Comparison of ENCODE assay signal across 22 cellular contexts in genomic region chr2:180443896-180444295, GRCh38.
A peak's percentile ranks its signal among the peaks of the same experiment; 100 is the strongest.
DNase-seq lines count a peak whose midpoint lies in the region; ATAC-seq, FAIRE-seq and TF ChIP-seq lines count a peak whose summit lies in the region.
"Had no signal": no experiment of that assay in that cellular context is flagged by ENCODE, and none has a peak within 500 bp of the region (broad histone marks: within the 10 kb centered on the region; RNA-seq: fewer than 3 reads in every experiment).

No MANE protein-coding gene starts in this region.

- no peak overlapping the region for H3K4me3 ChIP-seq in NB4 (ENCODE audit: low read depth, low read length)
- H3K4me3 ChIP-seq in keratinocyte (ENCODE audit: control insufficient read depth in 2 of 3, extremely low read depth in 1 of 3, insufficient read depth in 2 of 3, low read depth in 1 of 3, low read length in 3 of 3): no peak overlapping the region
- no peak overlapping the region for H3K4me3 ChIP-seq in mesenchymal stem cell (ENCODE audit: insufficient read depth in 1 of 2, low read depth in 1 of 2, low read length in 2 of 2)
- H3K4me3 ChIP-seq: adrenal gland, esophagus squamous epithelium, hepatocyte had no signal

- H3K4me2 ChIP-seq in keratinocyte (ENCODE audit: control insufficient read depth, extremely low read depth, insufficient read depth, low read depth, low read length): no peak overlapping the region
- no peak overlapping the region for H3K4me2 ChIP-seq in mesenchymal stem cell (ENCODE audit: low read length, poor library complexity, severe bottlenecking)
- H3K4me2 ChIP-seq: hepatocyte had no signal

- no peak overlapping the region for H3K14ac ChIP-seq in mesenchymal stem cell (ENCODE audit: low read length in 2 of 2)

- no peaks in the 10 kb centered on the region for H4K20me1 ChIP-seq in keratinocyte (ENCODE audit: control insufficient read depth, extremely low read depth, insufficient read depth, low read length)

- FAIRE-seq in keratinocyte (lab: Jason Lieb, UNC): peak; percentile 59
- FAIRE-seq: GM12892, small intestine, urothelium cell line had no signal

- no peak overlapping the region for H3K23ac ChIP-seq in mesenchymal stem cell (ENCODE audit: low read length in 2 of 2)

- no peaks in the 10 kb centered on the region for H3K79me2 ChIP-seq in keratinocyte (ENCODE audit: control insufficient read depth, insufficient read depth, low read length)
- H3K79me2 ChIP-seq: hepatocyte had no signal

- H3K79me1 ChIP-seq in mesenchymal stem cell (replicated peaks; ENCODE audit: low read length, poor library complexity, severe bottlenecking): no peaks in the 10 kb centered on the region

- peaks cover 16% of the 10 kb centered on the region for H3K4me1 ChIP-seq in keratinocyte (ENCODE audit: control insufficient read depth, extremely low read depth, insufficient read depth, low read length)
- no peaks in the 10 kb centered on the region for H3K4me1 ChIP-seq in mesenchymal stem cell (ENCODE audit: control insufficient read depth, insufficient read depth, low read depth, low read length)
- H3K4me1 ChIP-seq: adrenal gland had no signal

- H3K9me3 ChIP-seq in keratinocyte (ENCODE audit: control insufficient read depth, low read depth, low read length) (no peaks in the 10 kb centered on the region), mesenchymal stem cell (ENCODE audit: control insufficient read depth, low read length) (no peaks in the 10 kb centered on the region)
- H3K9me3 ChIP-seq: adrenal gland, esophagus squamous epithelium had no signal

- peak; percentile 41 for DNase-seq in NB4 (ENCODE audit: low read depth)
- peak; percentile 10 for DNase-seq in amniotic epithelial cell (ENCODE audit: low read depth)
- DNase-seq in keratinocyte (ENCODE audit: low read depth, low spot score): peak; percentile 4
- no peak for DNase-seq in mesenchymal stem cell
- no peak for DNase-seq in CD1c-positive myeloid dendritic cell (ENCODE audit: extremely low spot score)
- no peak for DNase-seq in GM13977 (ENCODE audit: low spot score)
- DNase-seq in NCI-H446 (lab: John Stamatoyannopoulos, UW): no peak
- DNase-seq: activated CD4-positive, alpha-beta T cell treated with anti-CD3 and anti-CD28 coated beads for 36 hours; activated effector memory CD4-positive, alpha-beta T cell treated with Interleukin-2 at 50 U/mL for 16 hours; adrenal gland; caudate nucleus; esophagus squamous epithelium; IMR-90; kidney glomerular epithelial cell; NCI-H2029; SHP77 treated with DMSO at 0.1 percent for 48 hours; small intestine; stimulated activated CD4-positive, alpha-beta T cell treated with anti-CD3 and anti-CD28 coated beads, Interleukin-4, amount 100 ng/mL, for 24 hours had no signal

- H3K27me3 ChIP-seq in keratinocyte (ENCODE audit: control insufficient read depth, extremely low read depth, insufficient read depth, low read length): no peaks in the 10 kb centered on the region
- H3K27me3 ChIP-seq in mesenchymal stem cell (ENCODE audit: control insufficient read depth in 1 of 2, insufficient read depth in 1 of 2, low read length in 2 of 2): no peaks in the 10 kb centered on the region
- H3K27me3 ChIP-seq: adrenal gland, esophagus squamous epithelium, hepatocyte had no signal

- no peak overlapping the region for H2BK5ac ChIP-seq in mesenchymal stem cell (ENCODE audit: low read depth, low read length, poor library complexity, severe bottlenecking)

- H3K36me3 ChIP-seq in keratinocyte (ENCODE audit: control insufficient read depth in 2 of 2, extremely low read depth in 1 of 2, insufficient read depth in 2 of 2, low read length in 2 of 2) (no peaks in the 10 kb centered on the region), mesenchymal stem cell (ENCODE audit: control insufficient read depth in 1 of 2, insufficient read depth in 2 of 2, low read depth in 1 of 2, low read length in 2 of 2) (no peaks in the 10 kb centered on the region)
- H3K36me3 ChIP-seq: adrenal gland, esophagus squamous epithelium had no signal

- no peak overlapping the region for H4K8ac ChIP-seq in mesenchymal stem cell (ENCODE audit: low read length)

- H3K27ac ChIP-seq in keratinocyte (ENCODE audit: control insufficient read depth, insufficient read depth, low read length) (no peak overlapping the region), mesenchymal stem cell (ENCODE audit: low read length, poor library complexity, severe bottlenecking) (no peak overlapping the region)
- H3K27ac ChIP-seq: adrenal gland, hepatocyte had no signal

- no peak for TF ChIP-seq POLR2A in NB4 (IDR thresholded peaks at IDR 0.05; ENCODE audit: extremely low read depth, insufficient read length)

- no peak overlapping the region for H3K9ac ChIP-seq in keratinocyte (ENCODE audit: control insufficient read depth, extremely low read depth, insufficient read depth, low read length)
- no peak overlapping the region for H3K9ac ChIP-seq in mesenchymal stem cell (ENCODE audit: low read length)

- H2AK5ac ChIP-seq in mesenchymal stem cell (ENCODE audit: low read length, severe bottlenecking): no peak overlapping the region

- no peak overlapping the region for H2BK120ac ChIP-seq in mesenchymal stem cell (ENCODE audit: low read depth, low read length)

- dilution Hi-C loops in keratinocyte (cut with MboI; ENCODE audit: extremely low pct_ligation_motif_present, low sequenced_read_pairs): no loop called here

- H2BK12ac ChIP-seq in mesenchymal stem cell (ENCODE audit: low read length in 2 of 2): no peak overlapping the region

- ATAC-seq in GM18511 (IDR thresholded peaks at IDR 0.05; ENCODE audit: unreplicated experiment): peak; percentile 40
- ATAC-seq: activated CD4-positive, alpha-beta T cell treated with anti-CD3 and anti-CD28 coated beads for 36 hours had no signal

- H2AFZ ChIP-seq in keratinocyte (ENCODE audit: control insufficient read depth, low read length) (no peak overlapping the region), mesenchymal stem cell (ENCODE audit: low read depth, low read length) (no peak overlapping the region)
- H2AFZ ChIP-seq: hepatocyte had no signal

- no peaks in the 10 kb centered on the region for H3K9me1 ChIP-seq in keratinocyte (ENCODE audit: control insufficient read depth, extremely low read depth, insufficient read depth, low read length)

- 86% methylated on average over 1 of the region's 1 CpG for whole genome bisulfite sequencing in mesenchymal stem cell

- in situ Hi-C loops in GM13977 (cut with MboI; ENCODE audit: low pct_unique_long_range_greater_than_20kb, low sequenced_read_pairs, unreplicated experiment): no loop called here

- no peak overlapping the region for H3K4ac ChIP-seq in mesenchymal stem cell (ENCODE audit: low read depth in 1 of 2, low read length in 2 of 2)

- no peak overlapping the region for H2BK15ac ChIP-seq in mesenchymal stem cell (ENCODE audit: low read depth, poor library complexity, severe bottlenecking)

- no peak for TF ChIP-seq CTCF in NB4 (IDR thresholded peaks at IDR 0.05; ENCODE audit: low read depth, low read length)
- no peak for TF ChIP-seq CTCF in keratinocyte (optimal IDR thresholded peaks at IDR 0.05 in 1 of 3, IDR thresholded peaks at IDR 0.05 in 1 of 3, conservative IDR thresholded peaks at IDR 0.05 in 1 of 3; ENCODE audit: extremely low read depth in 1 of 3, insufficient read depth in 2 of 3, low read length in 3 of 3)
- TF ChIP-seq CTCF in GM13977 (IDR thresholded peaks at IDR 0.05; ENCODE audit: extremely low read depth, insufficient read depth, missing control alignments): no peak

- no peak overlapping the region for H4K91ac ChIP-seq in mesenchymal stem cell (ENCODE audit: low read length)

- H3K18ac ChIP-seq in mesenchymal stem cell (ENCODE audit: low read depth in 1 of 2, low read length in 2 of 2): no peak overlapping the region

Comparison
In these comparisons a context has a peak if more than half of its experiments do, and no peak if none do; other contexts are left out.
1. DNase-seq: peak in NB4 (single experiment), amniotic epithelial cell (single experiment) and keratinocyte (single experiment); none in mesenchymal stem cell (single experiment), CD1c-positive myeloid dendritic cell (single experiment), GM13977 (single experiment) and NCI-H446 (0 of 2).